Comparison of ENCODE assay signal across 30 cellular contexts in the genomic region with DNA sequence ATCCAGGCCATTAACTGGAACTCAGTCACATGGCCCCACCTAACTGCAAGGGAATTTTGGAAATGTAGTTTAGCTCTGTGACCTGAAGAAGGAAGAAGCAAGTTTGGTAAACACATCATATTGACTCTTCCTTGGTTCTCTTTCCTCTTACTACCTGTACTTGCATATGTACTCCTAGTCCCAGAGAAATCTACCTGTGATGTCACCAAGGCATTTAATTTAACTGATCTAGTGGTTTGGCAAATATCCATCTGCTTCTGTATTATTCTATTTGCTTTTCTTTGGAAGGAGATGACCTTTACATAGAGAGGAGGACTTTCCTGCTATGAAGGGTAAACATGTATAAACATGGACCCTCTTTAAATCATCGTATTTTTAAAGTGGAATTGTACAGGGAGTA.
"Had no signal": no experiment of that assay in that cellular context is flagged by ENCODE, and none has a peak within 500 bp of the region (broad histone marks: within the 10 kb centered on the region; RNA-seq: fewer than 3 reads in every experiment).

No MANE protein-coding gene starts in this region.

- H3K27ac Mint-ChIP-seq: activated B cell treated with CpG ODN at 0.5 μM for 24 hours; activated CD8-positive, alpha-beta T cell treated with anti-CD3 and anti-CD28 coated beads for 36 hours; activated naive CD4-positive, alpha-beta T cell treated with anti-CD3 and anti-CD28 coated beads for 36 hours; activated naive CD8-positive, alpha-beta T cell treated with anti-CD3 and anti-CD28 coated beads, Interleukin-2, amount 10 ng/mL, durations not matched to agents 7 days and 5 days; activated T-cell treated with anti-CD3 and anti-CD28 coated beads, Interleukin-2, amount 50 U/mL, for 72 hours; naive thymus-derived CD8-positive, alpha-beta T cell; stimulated activated naive B cell treated with anti-CD40 and anti-IgM and Interleukin-4, amounts not matched to agents 10 μg/mL and 1 μg/mL and 100 μg/mL, for 72 hours had no signal

- H3K9me3 Mint-ChIP-seq: activated B cell treated with CpG ODN at 0.5 μM for 24 hours; activated CD8-positive, alpha-beta T cell treated with anti-CD3 and anti-CD28 coated beads for 36 hours; activated naive CD4-positive, alpha-beta T cell treated with anti-CD3 and anti-CD28 coated beads for 36 hours; activated naive CD8-positive, alpha-beta T cell treated with anti-CD3 and anti-CD28 coated beads, Interleukin-2, amount 10 ng/mL, durations not matched to agents 7 days and 5 days; activated T-cell treated with anti-CD3 and anti-CD28 coated beads, Interleukin-2, amount 50 U/mL, for 72 hours; brain; naive thymus-derived CD8-positive, alpha-beta T cell; neural crest cell; stimulated activated naive B cell treated with anti-CD40 and anti-IgM and Interleukin-4, amounts not matched to agents 10 μg/mL and 1 μg/mL and 100 μg/mL, for 72 hours had no signal

- H3K4me3 Mint-ChIP-seq: activated B cell treated with CpG ODN at 0.5 μM for 24 hours; activated CD8-positive, alpha-beta T cell treated with anti-CD3 and anti-CD28 coated beads for 36 hours; activated naive CD4-positive, alpha-beta T cell treated with anti-CD3 and anti-CD28 coated beads for 36 hours; activated naive CD8-positive, alpha-beta T cell treated with anti-CD3 and anti-CD28 coated beads, Interleukin-2, amount 10 ng/mL, durations not matched to agents 7 days and 5 days; activated T-cell treated with anti-CD3 and anti-CD28 coated beads, Interleukin-2, amount 50 U/mL, for 72 hours; brain; naive thymus-derived CD8-positive, alpha-beta T cell; neural crest cell; stimulated activated naive B cell treated with anti-CD40 and anti-IgM and Interleukin-4, amounts not matched to agents 10 μg/mL and 1 μg/mL and 100 μg/mL, for 72 hours had no signal

- H3K27me3 Mint-ChIP-seq: activated CD8-positive, alpha-beta T cell treated with anti-CD3 and anti-CD28 coated beads for 36 hours; brain had no signal

- H3K36me3 Mint-ChIP-seq: activated naive CD8-positive, alpha-beta T cell treated with anti-CD3 and anti-CD28 coated beads, Interleukin-2, amount 10 ng/mL, durations not matched to agents 7 days and 5 days; brain; naive thymus-derived CD8-positive, alpha-beta T cell; stimulated activated naive B cell treated with anti-CD40 and anti-IgM and Interleukin-4, amounts not matched to agents 10 μg/mL and 1 μg/mL and 100 μg/mL, for 72 hours had no signal

- DNase-seq: activated B cell treated with CpG ODN at 0.5 μM for 24 hours; activated CD4-positive, alpha-beta T cell treated with anti-CD3 and anti-CD28 coated beads, Interleukin-2, amount 50 U/mL, for 1 hour; activated CD8-positive, alpha-beta T cell treated with anti-CD3 and anti-CD28 coated beads for 36 hours; activated effector memory CD4-positive, alpha-beta T cell treated with Interleukin-2 at 50 U/mL for 16 hours; activated naive CD4-positive, alpha-beta T cell treated with anti-CD3 and anti-CD28 coated beads for 36 hours; activated naive CD8-positive, alpha-beta T cell treated with anti-CD3 and anti-CD28 coated beads, Interleukin-2, amount 10 ng/mL, durations not matched to agents 7 days and 5 days; activated T-cell treated with anti-CD3 and anti-CD28 coated beads for 4 hours; activated T-cell treated with anti-CD3 and anti-CD28 coated beads, Interleukin-2, amount 50 U/mL, for 72 hours; dorsolateral prefrontal cortex; effector memory CD4-positive, alpha-beta T cell; kidney glomerular epithelial cell; left lung; lower lobe of right lung; mesenchymal stem cell; naive thymus-derived CD8-positive, alpha-beta T cell; nucleus accumbens; posterior cingulate gyrus; stimulated activated CD4-positive, alpha-beta T cell treated with anti-CD3 and anti-CD28 coated beads, Interleukin-15, amount 100 ng/mL, for 24 hours; stimulated activated CD4-positive, alpha-beta T cell treated with anti-CD3 and anti-CD28 coated beads, Interleukin-2, amount 100 ng/mL, for 24 hours; stimulated activated naive B cell treated with anti-CD40 and anti-IgM and Interleukin-4, amounts not matched to agents 10 μg/mL and 1 μg/mL and 100 μg/mL, for 72 hours; stomach; thyroid gland; upper lobe of left lung had no signal

- H3K4me1 Mint-ChIP-seq: activated B cell treated with CpG ODN at 0.5 μM for 24 hours; activated naive CD8-positive, alpha-beta T cell treated with anti-CD3 and anti-CD28 coated beads, Interleukin-2, amount 10 ng/mL, durations not matched to agents 7 days and 5 days; neural crest cell; stimulated activated naive B cell treated with anti-CD40 and anti-IgM and Interleukin-4, amounts not matched to agents 10 μg/mL and 1 μg/mL and 100 μg/mL, for 72 hours had no signal

- ATAC-seq: activated CD8-positive, alpha-beta T cell treated with anti-CD3 and anti-CD28 coated beads for 36 hours; activated T-cell treated with anti-CD3 and anti-CD28 coated beads, Interleukin-2, amount 50 U/mL, for 72 hours; left lung; lower lobe of right lung; naive thymus-derived CD8-positive, alpha-beta T cell; right cardiac atrium; stimulated activated naive B cell treated with anti-CD40 and anti-IgM and Interleukin-4, amounts not matched to agents 10 μg/mL and 1 μg/mL and 100 μg/mL, for 72 hours had no signal

- H3K27ac ChIP-seq: ascending aorta, cardiac muscle cell, coronary artery, dorsolateral prefrontal cortex, left lung, lower lobe of right lung, stomach, thyroid gland, upper lobe of left lung, vagina had no signal
